Comparison of ENCODE assay signal across 18 cellular contexts in genomic region chr15:65795663-65796201, GRCh38. TPM values are rescaled to one million over a fixed set of nuclear protein-coding genes. Genes with fewer than 3 reads are reported as not detected.
A peak's percentile ranks its signal among the peaks of the same experiment; 100 is the strongest.
DNase-seq lines count a peak whose midpoint lies in the region; ATAC-seq, FAIRE-seq and TF ChIP-seq lines count a peak whose summit lies in the region.
"Had no signal": no experiment of that assay in that cellular context is flagged by ENCODE, and none has a peak within 500 bp of the region (broad histone marks: within the 10 kb centered on the region; RNA-seq: fewer than 3 reads in every experiment).

No MANE protein-coding gene starts in this region.

- H2AFZ ChIP-seq in HepG2 (ENCODE audit: low read length) (no peak overlapping the region), endothelial cell of umbilical vein (ENCODE audit: low read depth, low read length) (no peak overlapping the region)

- intact Hi-C loops in HepG2 (cut with micrococcal nuclease; ENCODE audit: unreplicated experiment) (no loop called here), right lobe of liver (cut with DNase I) (no loop called here), endothelial cell of umbilical vein (cut with micrococcal nuclease) (loop anchor here (2.0 kb wide), 1 partner anchor 23 kb away; no protein-coding TSS in a partner anchor), prostate gland (cut with DNase I) (no loop called here), Right ventricle myocardium inferior (cut with DNase I) (no loop called here)

- no peak for TF ChIP-seq RAD21 in HepG2 (CRISPR knock-in tag; IDR thresholded peaks at IDR 0.05)

- H3K36me3 ChIP-seq in HepG2 (replicated peaks in 1 of 2; ENCODE audit: control insufficient read depth in 1 of 2, insufficient read depth in 2 of 2, low read length in 2 of 2) (no peaks in the 10 kb centered on the region), right lobe of liver (no peaks in the 10 kb centered on the region), RWPE2 (ENCODE audit: low read depth) (no peaks in the 10 kb centered on the region), endothelial cell of umbilical vein (ENCODE audit: control insufficient read depth in 2 of 2, extremely low read depth in 1 of 2, insufficient read depth in 2 of 2, low read length in 2 of 2) (no peaks in the 10 kb centered on the region), prostate gland (no peaks in the 10 kb centered on the region)
- H3K36me3 ChIP-seq: esophagus muscularis mucosa, gastroesophageal sphincter, sigmoid colon had no signal

- H3K4me1 ChIP-seq in HepG2 (ENCODE audit: insufficient read depth, low read length) = peaks cover 30% of the 10 kb centered on the region
- peaks cover 0 to 5% (median 0%) of the 10 kb centered on the region in 4 donors for H3K4me1 ChIP-seq in right lobe of liver
- H3K4me1 ChIP-seq in RWPE2 (ENCODE audit: insufficient read depth, poor library complexity, severe bottlenecking) = peaks cover 15% of the 10 kb centered on the region
- H3K4me1 ChIP-seq in endothelial cell of umbilical vein (ENCODE audit: control insufficient read depth, extremely low read depth, insufficient read depth, low read length) = peaks cover 23% of the 10 kb centered on the region
- no peaks in the 10 kb centered on the region for H3K4me1 ChIP-seq in prostate gland (replicated peaks)

- CTCF ChIA-PET in HepG2 (lab: Yijun Ruan, JAX; ENCODE audit: low intra/inter-chr PET ratio, low total read pairs) (no interaction called here), endothelial cell of umbilical vein (lab: Charles Lee) (interaction anchor here (1.1 to 2.6 kb wide), 2 partner anchors 29 to 37 kb away, joined by 3 to 5 read pairs; no protein-coding TSS in a partner anchor)

- H3K27ac ChIP-seq in HepG2 (ENCODE audit: extremely low read length, insufficient read depth, low read length) = no peak overlapping the region
- H3K27ac ChIP-seq in right lobe of liver = no peak overlapping the region
- H3K27ac ChIP-seq in RWPE2 (ENCODE audit: poor library complexity, severe bottlenecking) = peak overlapping the region; percentile 61
- peak overlapping the region; percentile 68 for H3K27ac ChIP-seq in endothelial cell of umbilical vein (ENCODE audit: insufficient read depth, low read depth, low read length)
- H3K27ac ChIP-seq in prostate gland = no peak overlapping the region
- H3K27ac ChIP-seq: esophagus muscularis mucosa, gastroesophageal sphincter, sigmoid colon had no signal

- BruUV-seq in HepG2 (replicated peaks; lab: Mats Ljungman, UMichigan) (no TSS peak), endothelial cell of umbilical vein (replicated peaks; lab: Mats Ljungman, UMichigan) (no TSS peak)

- POLR2A ChIA-PET in HepG2 (lab: Yijun Ruan, JAX) = no interaction called here
- POLR2A ChIA-PET in endothelial cell of umbilical vein (lab: Charles Lee) = interaction anchor here (1.2 kb wide), 1 partner anchor 29 kb away, joined by 3 read pairs; no protein-coding TSS in a partner anchor

- dilution Hi-C loops in endothelial cell of umbilical vein (cut with MboI; ENCODE audit: extremely low pct_ligation_motif_present, low sequenced_read_pairs) = no loop called here

- H3K4me2 ChIP-seq in HepG2 (ENCODE audit: low read depth, low read length) (no peak overlapping the region), endothelial cell of umbilical vein (ENCODE audit: insufficient read depth, low read length) (peak overlapping the region; percentile 82)

- FAIRE-seq in HepG2 (lab: Jason Lieb, UNC) (no peak), endothelial cell of umbilical vein (lab: Jason Lieb, UNC) (no peak)

- H3K9ac ChIP-seq in HepG2 (ENCODE audit: insufficient read depth, low read depth, low read length) = no peak overlapping the region
- no peak overlapping the region for H3K9ac ChIP-seq in endothelial cell of umbilical vein (replicated peaks; ENCODE audit: extremely low read depth, insufficient read depth, low read length)

- no peaks in the 10 kb centered on the region for H3K9me1 ChIP-seq in endothelial cell of umbilical vein (replicated peaks; ENCODE audit: control insufficient read depth, extremely low read depth, insufficient read depth, low read length)

- DNase-seq in HepG2 (ENCODE audit: low spot score) (no peak), right lobe of liver (no peak), RWPE2 (ENCODE audit: low spot score) (no peak), endothelial cell of umbilical vein (ENCODE audit: low read depth, low spot score) (no peak), cerebellum (ENCODE audit: low spot score) (no peak), prostate gland (ENCODE audit: low spot score) (no peak), Right ventricle myocardium inferior (ENCODE audit: missing footprints) (no peak)
- DNase-seq: activated CD4-positive, alpha-beta T cell treated with anti-CD3 and anti-CD28 coated beads for 4 hours; activated naive CD4-positive, alpha-beta T cell treated with anti-CD3 and anti-CD28 coated beads for 36 hours; aorta; CD8-positive, alpha-beta T cell; KG1; NCI-H1092; sigmoid colon had no signal

- TF ChIP-seq POLR2A in HepG2 (IDR thresholded peaks at IDR 0.05; ENCODE audit: insufficient read depth in 1 of 2, low read depth in 2 of 2, low read length in 2 of 2) = no peak
- TF ChIP-seq POLR2A in right lobe of liver (IDR thresholded peaks at IDR 0.05) = no peak
- TF ChIP-seq POLR2A in endothelial cell of umbilical vein (IDR thresholded peaks at IDR 0.05; ENCODE audit: low read depth, low read length) = no peak
- no peak for TF ChIP-seq POLR2A in prostate gland (IDR thresholded peaks at IDR 0.05)

- H3K4me3 ChIP-seq in HepG2 (replicated peaks in 1 of 3; ENCODE audit: insufficient read depth in 1 of 3, low read depth in 2 of 3, low read length in 3 of 3) (no peak overlapping the region), right lobe of liver (no peak overlapping the region), RWPE2 (ENCODE audit: severe bottlenecking) (no peak overlapping the region), endothelial cell of umbilical vein (replicated peaks in 1 of 3; ENCODE audit: insufficient read depth in 1 of 3, low read depth in 1 of 3, low read length in 3 of 3) (no peak overlapping the region), prostate gland (no peak overlapping the region)
- H3K4me3 ChIP-seq: esophagus muscularis mucosa, gastroesophageal sphincter, lung, sigmoid colon had no signal

- H3K79me2 ChIP-seq in HepG2 (ENCODE audit: insufficient read depth, low read length) (peaks cover 13% of the 10 kb centered on the region), endothelial cell of umbilical vein (ENCODE audit: control insufficient read depth, insufficient read depth, low read length) (peaks cover 9% of the 10 kb centered on the region)

- in situ Hi-C loops in HepG2 (cut with HindIII; ENCODE audit: extremely low pct_ligation_motif_present, low pct_unique_long_range_greater_than_20kb) = no loop called here

- WGBS in HepG2 (ENCODE audit: low lambda C conversion rate) = 72% methylated on average over 2 of the region's 2 CpGs
- WGBS in right lobe of liver (ENCODE audit: insufficient coverage, low coverage, low lambda C conversion rate, missing lambda C conversion rate) = 49% methylated on average over 2 of the region's 2 CpGs
- 71% methylated on average over 2 of the region's 2 CpGs for WGBS in prostate gland

- TF ChIP-seq CTCF in HepG2 (CRISPR knock-in tag; IDR thresholded peaks at IDR 0.05) (no peak), right lobe of liver (IDR thresholded peaks at IDR 0.05) (no peak), RWPE2 (IDR thresholded peaks at IDR 0.05; ENCODE audit: poor library complexity, severe bottlenecking) (no peak), endothelial cell of umbilical vein (IDR thresholded peaks at IDR 0.05; ENCODE audit: extremely low read depth in 1 of 2, insufficient read depth in 1 of 2, low read depth in 1 of 2, low read length in 2 of 2) (no peak), prostate gland (IDR thresholded peaks at IDR 0.05) (no peak)

- no peaks in the 10 kb centered on the region for H4K20me1 ChIP-seq in HepG2 (ENCODE audit: insufficient read depth, low read length)
- H4K20me1 ChIP-seq in endothelial cell of umbilical vein (replicated peaks; ENCODE audit: control insufficient read depth, extremely low read depth, insufficient read depth, low read length) = no peaks in the 10 kb centered on the region

- ATAC-seq in HepG2 = no peak
- no peak for ATAC-seq in right lobe of liver
- ATAC-seq in RWPE2 (ENCODE audit: low read depth) = no peak
- ATAC-seq in GM19395 (IDR thresholded peaks at IDR 0.05; ENCODE audit: unreplicated experiment) = no peak
- no peak for ATAC-seq in Right ventricle myocardium inferior
- ATAC-seq: CD8-positive, alpha-beta T cell; gastroesophageal sphincter had no signal

- H3K27me3 ChIP-seq in HepG2 (ENCODE audit: control insufficient read depth in 1 of 2, insufficient read depth in 2 of 2, low read length in 2 of 2) (no peaks in the 10 kb centered on the region; a peak in 1 of 5 replicates), right lobe of liver (no peaks in the 10 kb centered on the region), RWPE2 (ENCODE audit: insufficient read depth, poor library complexity, severe bottlenecking) (no peaks in the 10 kb centered on the region), endothelial cell of umbilical vein (ENCODE audit: control insufficient read depth in 2 of 2, insufficient read depth in 2 of 2, low read length in 2 of 2) (no peaks in the 10 kb centered on the region), prostate gland (replicated peaks; ENCODE audit: insufficient read depth) (no peaks in the 10 kb centered on the region)
- H3K27me3 ChIP-seq: esophagus muscularis mucosa, gastroesophageal sphincter, sigmoid colon had no signal

- H3K9me3 ChIP-seq in HepG2 (ENCODE audit: low read length) (no peaks in the 10 kb centered on the region), right lobe of liver (no peaks in the 10 kb centered on the region), RWPE2 (ENCODE audit: severe bottlenecking) (no peaks in the 10 kb centered on the region), endothelial cell of umbilical vein (replicated peaks; ENCODE audit: control insufficient read depth, insufficient read depth, low read length) (no peaks in the 10 kb centered on the region), prostate gland (no peaks in the 10 kb centered on the region)
- H3K9me3 ChIP-seq: esophagus muscularis mucosa, gastroesophageal sphincter, sigmoid colon had no signal

- TF ChIP-seq EP300 in HepG2 (IDR thresholded peaks at IDR 0.05; ENCODE audit: low read depth in 2 of 2, low read length in 2 of 2) (no peak), HepG2 (CRISPR knock-in tag; IDR thresholded peaks at IDR 0.05; ENCODE audit: borderline replicate concordance) (no peak)

RNA-seq across cellular contexts. Expression of gene DENND4A, which starts 3.6 kb away (rescaled TPM):
- 13.2 and 21.1 TPM in 2 replicates for total RNA-seq in HepG2 (2016; rRNA removed; fragmentation: Illumina TruSeq; extraction: Trizol)
- 20.3 and 21.2 TPM in 2 replicates for total RNA-seq in HepG2 (2016; cell fraction: cytosol; rRNA removed; fragmentation: Illumina TruSeq; extraction: Trizol; ENCODE audit: low read depth)
- total RNA-seq in HepG2 (2016; cell fraction: insoluble cytoplasmic fraction; rRNA removed; fragmentation: Illumina TruSeq; extraction: Trizol) = 13.1 and 20.9 TPM in 2 replicates
- 19.6 and 22.0 TPM in 2 replicates for total RNA-seq in HepG2 (2016; cell fraction: membrane; rRNA removed; fragmentation: Illumina TruSeq; extraction: Trizol)
- total RNA-seq in HepG2 (2016; cell fraction: nucleus; rRNA removed; fragmentation: Illumina TruSeq; extraction: Trizol) = 20.2 and 25.3 TPM in 2 replicates
- polyA plus RNA-seq in HepG2 (2011; rRNA removed) = 18.6 TPM in 2 replicates
- polyA plus RNA-seq in HepG2 (2011; cell fraction: cytosol; rRNA removed) = 7.0 and 12.3 TPM in 2 replicates
- polyA plus RNA-seq in HepG2 (2011; cell fraction: nucleus; rRNA removed) = 15.7 and 19.7 TPM in 2 replicates
- polyA plus RNA-seq in HepG2 (2012) = 16.4 and 19.5 TPM in 2 replicates
- 0.40 and 0.54 TPM in 2 replicates for polyA plus RNA-seq in HepG2 (2016; cell fraction: cytosol; fragmentation: Illumina TruSeq; extraction: Trizol; ENCODE audit: low read depth)
- 13.2 and 15.0 TPM in 2 replicates for polyA plus RNA-seq in HepG2 (2016; cell fraction: insoluble cytoplasmic fraction; fragmentation: Illumina TruSeq; extraction: Trizol; ENCODE audit: low read depth)
- 1.5 and 1.9 TPM in 2 replicates for polyA plus RNA-seq in HepG2 (2016; cell fraction: membrane; fragmentation: Illumina TruSeq; extraction: Trizol; ENCODE audit: low read depth)
- 14.0 and 18.1 TPM in 2 replicates for polyA plus RNA-seq in HepG2 (2016; cell fraction: nucleus; fragmentation: Illumina TruSeq; extraction: Trizol; ENCODE audit: insufficient read depth, low read depth)
- polyA minus RNA-seq in HepG2 (2011; rRNA and poly(A)+ RNA removed; ENCODE audit: low replicate concordance) = 46.4 and 72.7 TPM in 2 replicates
- 30.8 and 43.0 TPM in 2 replicates for polyA minus RNA-seq in HepG2 (2011; cell fraction: cytosol; rRNA and poly(A)+ RNA removed)
- polyA minus RNA-seq in HepG2 (2011; cell fraction: nucleus; rRNA and poly(A)+ RNA removed) = 186 and 219 TPM in 2 replicates
- total RNA-seq in right lobe of liver = 10 to 100 TPM; 12.7 to 32.4 (median 21.5) TPM
- total RNA-seq in endothelial cell of umbilical vein = 22.2 and 25.2 TPM in 2 replicates
- polyA plus RNA-seq in endothelial cell of umbilical vein = 4.7 and 5.7 TPM in 2 replicates
- polyA plus RNA-seq in endothelial cell of umbilical vein (2011; cell fraction: cytosol; rRNA removed) = 5.7 and 6.2 TPM in 2 replicates
- polyA plus RNA-seq in endothelial cell of umbilical vein (2011; cell fraction: nucleus; rRNA removed) = 16.9 and 18.2 TPM in 2 replicates
- polyA plus RNA-seq in endothelial cell of umbilical vein (2012) = 12.7 and 15.3 TPM in 2 replicates
- 39.9 and 47.8 TPM in 2 replicates for polyA minus RNA-seq in endothelial cell of umbilical vein
- polyA minus RNA-seq in endothelial cell of umbilical vein (2011; cell fraction: cytosol; rRNA and poly(A)+ RNA removed) = 16.8 TPM
- 84.6 and 116 TPM in 2 replicates for polyA minus RNA-seq in endothelial cell of umbilical vein (2011; cell fraction: nucleus; rRNA and poly(A)+ RNA removed)
- total RNA-seq in cerebellum = 55.3 TPM
- 10 to 100 TPM; 24.5 to 49.6 TPM for total RNA-seq in prostate gland
- 12.7 TPM for total RNA-seq in Right ventricle myocardium inferior

Comparison
In these comparisons a context has a peak if more than half of its experiments do, and no peak if none do; other contexts are left out.
1. H3K27ac ChIP-seq: peak in RWPE2 (single experiment) and endothelial cell of umbilical vein (single experiment); none in HepG2 (single experiment), right lobe of liver (0 of 3) and prostate gland (0 of 2).